In the genomic region with DNA sequence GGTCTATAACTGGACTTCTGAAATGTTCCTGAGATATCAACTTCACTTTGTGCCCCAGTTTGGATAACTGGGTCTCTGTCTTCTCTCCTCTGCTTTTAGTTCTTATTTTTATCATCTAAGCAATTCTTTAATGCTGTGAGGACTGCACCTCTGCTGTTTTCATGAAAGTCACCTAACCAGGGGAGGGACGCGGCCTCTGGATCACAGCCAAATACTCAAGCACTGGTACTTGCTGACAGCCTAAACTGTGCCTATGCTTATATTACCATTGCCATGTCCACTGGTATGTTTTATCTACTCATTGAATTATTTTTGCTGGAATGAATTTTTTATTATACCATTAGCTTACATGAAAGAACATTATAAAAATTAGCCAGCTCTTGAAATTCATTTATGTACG, we compare ENCODE assay signal across 26 cellular contexts.
"Had no signal": no experiment of that assay in that cellular context is flagged by ENCODE, and none has a peak within 500 bp of the region (broad histone marks: within the 10 kb centered on the region; RNA-seq: fewer than 3 reads in every experiment).

No MANE protein-coding gene starts in this region.

- H3K9me3 ChIP-seq: esophagus muscularis mucosa, gastroesophageal sphincter, heart right ventricle, ovary, psoas muscle, sigmoid colon, spleen, testis, tibial nerve, upper lobe of left lung had no signal

- ATAC-seq: foreskin keratinocyte; gastroesophageal sphincter; heart right ventricle; left colon; natural killer cell; psoas muscle; right cardiac atrium; stimulated activated memory B cell treated with anti-CD40 and anti-IgM and Interleukin-4, amounts not matched to agents 10 μg/mL and 1 μg/mL and 100 μg/mL, for 72 hours; stimulated activated naive CD8-positive, alpha-beta T cell treated with anti-CD3 and anti-CD28 coated beads, Interleukin-15, Interleukin-2, amounts not matched to agents 100 U/mL and 50 U/mL, for 24 hours had no signal

- DNase-seq: dermis blood vessel endothelial cell; effector memory CD4-positive, alpha-beta T cell; foreskin keratinocyte; heart right ventricle; hypothalamus; immature natural killer cell; islet precursor cell; kidney glomerular epithelial cell; left colon; natural killer cell; occipital lobe; ovary; psoas muscle; right cardiac atrium; sigmoid colon; spleen; stimulated activated CD4-positive, alpha-beta T cell treated with anti-CD3 and anti-CD28 coated beads, Interleukin-4, amount 100 ng/mL, for 4 hours; stimulated activated naive CD8-positive, alpha-beta T cell treated with anti-CD3 and anti-CD28 coated beads, Interleukin-15, Interleukin-2, amounts not matched to agents 100 U/mL and 50 U/mL, for 24 hours; testis; upper lobe of left lung had no signal

- H3K36me3 ChIP-seq: esophagus muscularis mucosa, gastroesophageal sphincter, heart right ventricle, ovary, sigmoid colon, spleen, tibial nerve, upper lobe of left lung had no signal

- H3K4me1 ChIP-seq: esophagus muscularis mucosa, foreskin keratinocyte, gastroesophageal sphincter, heart right ventricle, psoas muscle, sigmoid colon, spleen, testis, tibial nerve, upper lobe of left lung had no signal

- H3K27ac ChIP-seq: coronary artery, esophagus muscularis mucosa, foreskin keratinocyte, gastroesophageal sphincter, heart right ventricle, ovary, psoas muscle, sigmoid colon, spleen, testis, tibial nerve, upper lobe of left lung had no signal

- H3K27me3 ChIP-seq: esophagus muscularis mucosa, foreskin keratinocyte, gastroesophageal sphincter, heart right ventricle, ovary, sigmoid colon, spleen, testis, tibial nerve, upper lobe of left lung had no signal

- H3K4me3 ChIP-seq: coronary artery, esophagus muscularis mucosa, gastroesophageal sphincter, heart right ventricle, lung, ovary, psoas muscle, sigmoid colon, spleen, testis, tibial nerve, upper lobe of left lung had no signal
